ENCODE assay signal across 10 cellular contexts in genomic region chr20:50144362-50144761, GRCh38. TPM values are rescaled to one million over a fixed set of nuclear protein-coding genes. Genes with fewer than 3 reads are reported as not detected.
DNase-seq lines count a peak whose midpoint lies in the region; ATAC-seq and TF ChIP-seq lines count a peak whose summit lies in the region.
"Had no signal": no experiment of that assay in that cellular context is flagged by ENCODE, and none has a peak within 500 bp of the region (broad histone marks: within the 10 kb centered on the region; RNA-seq: fewer than 3 reads in every experiment).

No MANE protein-coding gene starts in this region.

- no peaks in the 10 kb centered on the region for H3K27me3 Mint-ChIP-seq in activated CD4-positive, alpha-beta memory T cell treated with anti-CD3 and anti-CD28 coated beads, Interleukin-2, amount 10 ng/mL, durations not matched to agents 7 days and 5 days
- no peaks in the 10 kb centered on the region for H3K27me3 Mint-ChIP-seq in activated CD4-positive, alpha-beta memory T cell treated with anti-CD3 and anti-CD28 coated beads for 36 hours

- peaks cover 68% of the 10 kb centered on the region for H3K36me3 Mint-ChIP-seq in activated CD4-positive, alpha-beta memory T cell treated with anti-CD3 and anti-CD28 coated beads, Interleukin-2, amount 10 ng/mL, durations not matched to agents 7 days and 5 days (ENCODE audit: low read depth)
- peaks cover 27% of the 10 kb centered on the region for H3K36me3 Mint-ChIP-seq in activated CD4-positive, alpha-beta memory T cell treated with anti-CD3 and anti-CD28 coated beads for 36 hours

- in situ Hi-C loops in astrocyte of the spinal cord (cut with HindIII; ENCODE audit: low sequenced_read_pairs), result no loop called here

- peaks cover 61% of the 10 kb centered on the region for H3K4me1 Mint-ChIP-seq in activated CD4-positive, alpha-beta memory T cell treated with anti-CD3 and anti-CD28 coated beads, Interleukin-2, amount 10 ng/mL, durations not matched to agents 7 days and 5 days
- peaks cover 49% of the 10 kb centered on the region for H3K4me1 Mint-ChIP-seq in activated CD4-positive, alpha-beta memory T cell treated with anti-CD3 and anti-CD28 coated beads for 36 hours (ENCODE audit: low read depth)

- POLR2A ChIA-PET in activated CD4-positive, alpha-beta memory T cell treated with anti-CD3 and anti-CD28 coated beads, Interleukin-2, amount 10 ng/mL, durations not matched to agents 7 days and 5 days (lab: Charles Lee), result interaction anchor here (1.2 to 1.6 kb wide), 3 partner anchors 8 to 29 kb away, joined by 4 to 7 read pairs (median 5); partner anchors contain the start of gene PEDS1
- POLR2A ChIA-PET in activated CD4-positive, alpha-beta memory T cell treated with anti-CD3 and anti-CD28 coated beads for 36 hours (lab: Charles Lee), result interaction anchor here (1.0 to 1.1 kb wide), 2 partner anchors 25 to 28 kb away, joined by 3 to 5 read pairs; no protein-coding TSS in a partner anchor

- H3K9me3 Mint-ChIP-seq in activated CD4-positive, alpha-beta memory T cell treated with anti-CD3 and anti-CD28 coated beads, Interleukin-2, amount 10 ng/mL, durations not matched to agents 7 days and 5 days, result no peaks in the 10 kb centered on the region
- no peaks in the 10 kb centered on the region for H3K9me3 Mint-ChIP-seq in activated CD4-positive, alpha-beta memory T cell treated with anti-CD3 and anti-CD28 coated beads for 36 hours

- peak overlapping the region; percentile 26 for H3K27ac Mint-ChIP-seq in activated CD4-positive, alpha-beta memory T cell treated with anti-CD3 and anti-CD28 coated beads, Interleukin-2, amount 10 ng/mL, durations not matched to agents 7 days and 5 days
- H3K27ac Mint-ChIP-seq in activated CD4-positive, alpha-beta memory T cell treated with anti-CD3 and anti-CD28 coated beads for 36 hours, result no peak overlapping the region

- no peak for TF ChIP-seq EP300 in upper lobe of left lung (IDR thresholded peaks at IDR 0.05)

- CTCF ChIA-PET in activated CD4-positive, alpha-beta memory T cell treated with anti-CD3 and anti-CD28 coated beads, Interleukin-2, amount 10 ng/mL, durations not matched to agents 7 days and 5 days (lab: Charles Lee), result interaction anchor here (1.3 to 1.4 kb wide), 3 partner anchors 9 to 25 kb away, joined by 3 to 5 read pairs (median 4); partner anchors contain the start of gene PEDS1
- CTCF ChIA-PET in activated CD4-positive, alpha-beta memory T cell treated with anti-CD3 and anti-CD28 coated beads for 36 hours (lab: Charles Lee), result interaction anchor here (0.9 to 1.4 kb wide), 3 partner anchors 10 to 25 kb away, joined by 3 to 5 read pairs (median 4); no protein-coding TSS in a partner anchor

- no peak for TF ChIP-seq POLR2A in upper lobe of left lung (IDR thresholded peaks at IDR 0.05)

- no peaks in the 10 kb centered on the region for H3K9me3 ChIP-seq in upper lobe of left lung

- TF ChIP-seq CTCF in astrocyte of the spinal cord (IDR thresholded peaks at IDR 0.05; ENCODE audit: low read depth, low read length), result no peak
- no peak for TF ChIP-seq CTCF in upper lobe of left lung (IDR thresholded peaks at IDR 0.05)

- H3K4me3 Mint-ChIP-seq in activated CD4-positive, alpha-beta memory T cell treated with anti-CD3 and anti-CD28 coated beads, Interleukin-2, amount 10 ng/mL, durations not matched to agents 7 days and 5 days, result no peak overlapping the region
- H3K4me3 Mint-ChIP-seq in activated CD4-positive, alpha-beta memory T cell treated with anti-CD3 and anti-CD28 coated beads for 36 hours, result no peak overlapping the region

- WGBS in upper lobe of left lung, 2 donors, result 36 to 69% methylated on average over 4 of the region's 4 CpGs

- DNase-seq in activated CD4-positive, alpha-beta memory T cell treated with anti-CD3 and anti-CD28 coated beads, Interleukin-2, amount 10 ng/mL, durations not matched to agents 7 days and 5 days, result no peak
- no peak for DNase-seq in activated CD4-positive, alpha-beta memory T cell treated with anti-CD3 and anti-CD28 coated beads for 36 hours
- DNase-seq in astrocyte of the spinal cord (ENCODE audit: low read depth, low spot score), result peak; percentile 92
- DNase-seq in left lobe of liver (ENCODE audit: low spot score), result peak; percentile 70
- peak in 1 of 2 donors; percentile 76 for DNase-seq in upper lobe of left lung
- no peak for DNase-seq in NCI-H2081 (lab: John Stamatoyannopoulos, UW)
- DNase-seq: NCI-H2107 had no signal

- ATAC-seq in left lobe of liver (peak; percentile 78), upper lobe of left lung (ENCODE audit: low FRiP score in 2 of 2) (peak in 1 of 2 donors; percentile 86), GM19463 (IDR thresholded peaks at IDR 0.05; ENCODE audit: unreplicated experiment) (no peak), GM19324 (IDR thresholded peaks at IDR 0.05; ENCODE audit: low FRiP score, unreplicated experiment) (no peak)

- peaks cover 6 to 47% (median 33%) of the 10 kb centered on the region in 4 donors for H3K36me3 ChIP-seq in upper lobe of left lung

- H3K4me3 ChIP-seq in astrocyte of the spinal cord (ENCODE audit: low read depth, low read length), result no peak overlapping the region
- no peak overlapping the region for H3K4me3 ChIP-seq in upper lobe of left lung

- H3K27me3 ChIP-seq in upper lobe of left lung, result no peaks in the 10 kb centered on the region

- peak overlapping the region; percentile 29 to 98 (median 76) for H3K27ac ChIP-seq in upper lobe of left lung
- H3K27ac ChIP-seq: C4-2B had no signal

- peaks cover 74 to 99% (median 83%) of the 10 kb centered on the region in 4 donors for H3K4me1 ChIP-seq in upper lobe of left lung

- intact Hi-C loops in activated CD4-positive, alpha-beta memory T cell treated with anti-CD3 and anti-CD28 coated beads for 36 hours (cut with micrococcal nuclease), result no loop called here

RNA-seq across cellular contexts. Expression of gene PEDS1, which starts 9.2 kb away (rescaled TPM):
- 10 to 100 TPM; 30.3 to 32.3 TPM for total RNA-seq in activated CD4-positive, alpha-beta memory T cell treated with anti-CD3 and anti-CD28 coated beads, Interleukin-2, amount 10 ng/mL, durations not matched to agents 7 days and 5 days
- 10 to 100 TPM; 15.0 to 16.9 TPM for total RNA-seq in activated CD4-positive, alpha-beta memory T cell treated with anti-CD3 and anti-CD28 coated beads for 36 hours
- total RNA-seq in left lobe of liver, result 9.1 TPM
- total RNA-seq in upper lobe of left lung, result 10 to 100 TPM; 30.4 to 59.3 (median 34.2) TPM

RNA-seq across cellular contexts. Expression of gene UBE2V1, which starts 31.4 kb away (rescaled TPM):
- total RNA-seq in activated CD4-positive, alpha-beta memory T cell treated with anti-CD3 and anti-CD28 coated beads, Interleukin-2, amount 10 ng/mL, durations not matched to agents 7 days and 5 days, result 100 to 1,000 TPM; 153 to 154 TPM
- 100 to 1,000 TPM; 167 to 172 TPM for total RNA-seq in activated CD4-positive, alpha-beta memory T cell treated with anti-CD3 and anti-CD28 coated beads for 36 hours
- total RNA-seq in left lobe of liver (30.9 TPM), upper lobe of left lung (100 to 1,000 TPM in 1 of 6 donors, 10 to 100 TPM in 5; 50.3 to 116 (median 69.9) TPM)

RNA-seq across cellular contexts. Expression of gene CEBPB, which starts 46.3 kb away (rescaled TPM):
- total RNA-seq in activated CD4-positive, alpha-beta memory T cell treated with anti-CD3 and anti-CD28 coated beads, Interleukin-2, amount 10 ng/mL, durations not matched to agents 7 days and 5 days, result 10 to 100 TPM; 36.5 to 37.5 TPM
- total RNA-seq in activated CD4-positive, alpha-beta memory T cell treated with anti-CD3 and anti-CD28 coated beads for 36 hours, result 10 to 100 TPM; 53.3 to 56.5 TPM
- 215 TPM for total RNA-seq in left lobe of liver
- 100 to 1,000 TPM; 161 to 411 (median 292) TPM for total RNA-seq in upper lobe of left lung

Comparison
In these comparisons a context has a peak if more than half of its experiments do, and no peak if none do; other contexts are left out.
1. DNase-seq: peak in astrocyte of the spinal cord (single experiment) and left lobe of liver (single experiment); none in activated CD4-positive, alpha-beta memory T cell treated with anti-CD3 and anti-CD28 coated beads, Interleukin-2, amount 10 ng/mL, durations not matched to agents 7 days and 5 days (single experiment), activated CD4-positive, alpha-beta memory T cell treated with anti-CD3 and anti-CD28 coated beads for 36 hours (single experiment) and NCI-H2081 (0 of 2).